In the genomic region with DNA sequence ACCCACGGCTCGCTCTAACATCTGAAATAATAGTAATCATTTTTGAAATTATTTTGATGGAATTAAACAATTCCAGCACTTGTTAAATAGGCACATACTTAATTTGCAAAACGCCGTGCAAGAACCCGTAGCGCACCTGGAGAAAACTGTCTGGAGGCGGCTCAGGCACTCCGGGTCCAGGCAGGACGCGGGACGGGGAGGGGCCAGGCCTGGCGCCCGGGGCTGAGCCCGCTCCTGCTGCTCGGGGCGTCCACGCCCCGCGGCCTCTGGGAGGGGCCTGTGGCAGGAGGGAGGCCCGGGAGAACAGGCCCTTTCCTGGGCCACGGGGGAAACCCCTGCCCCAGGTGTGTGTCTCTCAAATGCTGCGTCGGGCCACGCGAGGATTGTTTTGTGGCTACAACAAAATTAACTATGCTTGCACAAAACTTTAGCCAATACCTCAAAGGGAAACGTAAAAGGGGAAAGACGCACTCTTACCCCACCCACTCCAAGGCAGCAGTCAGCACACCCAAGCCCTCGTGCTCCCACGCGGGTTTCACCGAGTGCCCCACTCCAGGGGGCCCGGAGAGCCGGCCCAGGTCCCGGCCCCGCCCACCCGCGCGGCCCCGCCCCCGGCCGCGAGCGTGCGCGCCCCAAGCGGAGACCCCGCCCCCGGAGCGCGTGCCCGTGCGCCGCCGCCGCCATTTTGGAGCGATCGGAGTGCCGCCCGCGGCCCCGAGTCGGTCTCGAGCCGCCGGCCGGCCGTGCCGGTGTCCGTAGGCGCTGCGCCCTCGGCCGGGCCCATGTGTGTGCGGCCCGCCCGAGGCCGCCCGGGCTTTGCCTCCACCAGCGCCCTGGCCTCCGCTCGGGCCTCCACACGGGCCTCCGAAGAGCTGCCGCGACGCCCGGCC, we compare ENCODE assay signal across 8 cellular contexts. TPM values are rescaled to one million over a fixed set of nuclear protein-coding genes. Genes with fewer than 3 reads are reported as not detected.
A peak's percentile ranks its signal among the peaks of the same experiment; 100 is the strongest.
DNase-seq lines count a peak whose midpoint lies in the region; ATAC-seq lines count a peak whose summit lies in the region.

A gene with protein sequence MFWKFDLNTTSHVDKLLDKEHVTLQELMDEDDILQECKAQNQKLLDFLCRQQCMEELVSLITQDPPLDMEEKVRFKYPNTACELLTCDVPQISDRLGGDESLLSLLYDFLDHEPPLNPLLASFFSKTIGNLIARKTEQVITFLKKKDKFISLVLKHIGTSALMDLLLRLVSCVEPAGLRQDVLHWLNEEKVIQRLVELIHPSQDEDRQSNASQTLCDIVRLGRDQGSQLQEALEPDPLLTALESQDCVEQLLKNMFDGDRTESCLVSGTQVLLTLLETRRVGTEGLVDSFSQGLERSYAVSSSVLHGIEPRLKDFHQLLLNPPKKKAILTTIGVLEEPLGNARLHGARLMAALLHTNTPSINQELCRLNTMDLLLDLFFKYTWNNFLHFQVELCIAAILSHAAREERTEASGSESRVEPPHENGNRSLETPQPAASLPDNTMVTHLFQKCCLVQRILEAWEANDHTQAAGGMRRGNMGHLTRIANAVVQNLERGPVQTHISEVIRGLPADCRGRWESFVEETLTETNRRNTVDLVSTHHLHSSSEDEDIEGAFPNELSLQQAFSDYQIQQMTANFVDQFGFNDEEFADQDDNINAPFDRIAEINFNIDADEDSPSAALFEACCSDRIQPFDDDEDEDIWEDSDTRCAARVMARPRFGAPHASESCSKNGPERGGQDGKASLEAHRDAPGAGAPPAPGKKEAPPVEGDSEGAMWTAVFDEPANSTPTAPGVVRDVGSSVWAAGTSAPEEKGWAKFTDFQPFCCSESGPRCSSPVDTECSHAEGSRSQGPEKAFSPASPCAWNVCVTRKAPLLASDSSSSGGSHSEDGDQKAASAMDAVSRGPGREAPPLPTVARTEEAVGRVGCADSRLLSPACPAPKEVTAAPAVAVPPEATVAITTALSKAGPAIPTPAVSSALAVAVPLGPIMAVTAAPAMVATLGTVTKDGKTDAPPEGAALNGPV (plus strand): TSS at position 677 of the 890 bp plus-strand sequence. CDS start 50,582 bp downstream, outside the sequence.

- peak within 1 kb of the TSS; percentile 39 to 70 for H3K4me3 ChIP-seq in CD4-positive, alpha-beta memory T cell (ENCODE audit: low read length in 2 of 2)
- peak within 1 kb of the TSS; percentile 100 for H3K4me3 ChIP-seq in SJSA1

- POLR2A ChIA-PET in CD4-positive, alpha-beta memory T cell (lab: Charles Lee; ENCODE audit: partially characterized antibody) = interaction anchor here (0.6 to 2.6 kb wide), 13 partner anchors 15 to 278 kb away, joined by 3 to 16 read pairs (median 5); a partner anchor contains a TSS

- H3K9me3 ChIP-seq in CD4-positive, alpha-beta memory T cell (ENCODE audit: control insufficient read depth in 1 of 2, low read length in 2 of 2) = no peaks in the 10 kb centered on the region
- H3K9me3 ChIP-seq in SJSA1 (replicated peaks) = no peaks in the 10 kb centered on the region; the same call in 1 of the 2 replicates

- intact Hi-C loops in CD4-positive, alpha-beta memory T cell (cut with micrococcal nuclease) = loop anchor here (1.0 to 5.0 kb wide), 11 partner anchors 16 to 278 kb away; a partner anchor contains a TSS

- no peaks in the 10 kb centered on the region for H3K9me3 Mint-ChIP-seq in CD4-positive, alpha-beta memory T cell

- H3K36me3 Mint-ChIP-seq in CD4-positive, alpha-beta memory T cell = peaks cover 0 to 2% of the 10 kb centered on the region in 2 donors

- ATAC-seq in GM19452 (IDR thresholded peaks at IDR 0.05; ENCODE audit: unreplicated experiment) = peak; percentile 59

- H3K27ac Mint-ChIP-seq in CD4-positive, alpha-beta memory T cell = peak within 1 kb of the TSS; percentile 92 to 97 (median 95)

- peaks cover 3 to 12% (median 5%) of the 10 kb centered on the region in 4 donors for H3K4me1 Mint-ChIP-seq in CD4-positive, alpha-beta memory T cell

- H3K36me3 ChIP-seq in CD4-positive, alpha-beta memory T cell (ENCODE audit: insufficient read depth, low read length) = no peaks in the 10 kb centered on the region
- H3K36me3 ChIP-seq in SJSA1 = peaks cover 6% of the 10 kb centered on the region

- no peaks in the 10 kb centered on the region for H3K27me3 ChIP-seq in CD4-positive, alpha-beta memory T cell (ENCODE audit: insufficient read depth, low read length)
- no peaks in the 10 kb centered on the region for H3K27me3 ChIP-seq in SJSA1 (replicated peaks)

- peaks cover 36% of the 10 kb centered on the region for H3K4me1 ChIP-seq in CD4-positive, alpha-beta memory T cell (ENCODE audit: insufficient read depth, low read length)
- peaks cover 7% of the 10 kb centered on the region; the same call in 1 of the 2 replicates for H3K4me1 ChIP-seq in SJSA1 (replicated peaks)

- peak within 1 kb of the TSS; percentile 80 to 93 (median 88) for H3K4me3 Mint-ChIP-seq in CD4-positive, alpha-beta memory T cell

- H3K27ac ChIP-seq in CD4-positive, alpha-beta memory T cell (ENCODE audit: low read depth, low read length) = peak within 1 kb of the TSS; percentile 84
- peak within 1 kb of the TSS; percentile 70 for H3K27ac ChIP-seq in SJSA1

- no peaks in the 10 kb centered on the region for H3K27me3 Mint-ChIP-seq in CD4-positive, alpha-beta memory T cell

- CTCF ChIA-PET in CD4-positive, alpha-beta memory T cell (lab: Charles Lee; ENCODE audit: partially characterized antibody) = interaction anchor here (0.9 to 2.7 kb wide), 19 partner anchors 9 to 279 kb away, joined by 3 to 24 read pairs (median 9); a partner anchor contains a TSS

- DNase-seq in CD4-positive, alpha-beta memory T cell = peak; percentile 86 to 93 (median 88)
- DNase-seq in HT-29 (ENCODE audit: low spot score) = peak; percentile 54
- peak; percentile 72 to 75 for DNase-seq in SJSA1 (ENCODE audit: low read depth in 1 of 2, low spot score in 2 of 2)
- DNase-seq in activated naive CD4-positive, alpha-beta T cell treated with Interleukin-2 at 50 U/mL for 16 hours = peak; percentile 90
- DNase-seq in germinal center (ENCODE audit: low spot score) = peak; percentile 89
- DNase-seq in occipital lobe (lab: John Stamatoyannopoulos, UW) = peak; percentile 75
- DNase-seq in superior temporal gyrus (ENCODE audit: extremely low spot score) = peak; percentile 71

RNA-seq across cellular contexts. Expression of the gene that starts here (rescaled TPM):
- total RNA-seq in CD4-positive, alpha-beta memory T cell = 10 to 100 TPM; 80.1 to 91.2 TPM
- polyA plus RNA-seq in CD4-positive, alpha-beta memory T cell = 10 to 100 TPM; 13.3 to 27.7 TPM
- 54.1 and 56.7 TPM in 2 replicates for total RNA-seq in HT-29 (2014; rRNA removed; shearing (Covaris generic))
- 62.1 and 69.7 TPM in 2 replicates for total RNA-seq in SJSA1 (2014; rRNA removed; shearing (Covaris generic))
- total RNA-seq in occipital lobe = 71.7 TPM

Comparison
In these comparisons a context has a peak if more than half of its experiments do, and no peak if none do; other contexts are left out.
1. Peak in every context shown above with its lines: DNase-seq, ATAC-seq, H3K4me3 ChIP-seq and H3K27ac ChIP-seq.